In the genomic region with DNA sequence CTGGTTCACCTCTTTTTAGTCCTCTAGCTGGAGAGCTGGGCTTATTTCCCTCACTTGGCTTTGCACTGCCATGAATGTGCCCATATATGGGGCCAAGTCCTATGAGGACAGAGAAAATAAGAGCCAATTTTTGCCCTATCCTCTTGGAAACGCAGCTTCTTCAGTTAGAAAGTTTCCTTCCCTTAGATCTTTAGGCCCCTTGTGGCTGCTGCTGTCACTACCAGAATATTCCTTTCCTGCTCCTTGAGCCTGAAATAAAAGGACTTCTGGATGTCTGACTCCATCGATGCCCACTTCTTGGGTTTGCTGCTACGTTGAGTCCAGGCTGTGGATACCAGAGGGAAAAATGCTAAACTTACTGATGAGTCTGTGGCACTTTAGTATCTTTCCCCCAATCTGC, we compare ENCODE assay signal across 22 cellular contexts.
"Had no signal": no experiment of that assay in that cellular context is flagged by ENCODE, and none has a peak within 500 bp of the region (broad histone marks: within the 10 kb centered on the region; RNA-seq: fewer than 3 reads in every experiment).

No MANE protein-coding gene starts in this region.

- H3K4me3 ChIP-seq: coronary artery, esophagus squamous epithelium, gastroesophageal sphincter, heart left ventricle, lower lobe of right lung, prostate gland, right atrium auricular region, upper lobe of right lung had no signal

- DNase-seq: activated CD4-positive, alpha-beta memory T cell treated with anti-CD3 and anti-CD28 coated beads, Interleukin-2, amount 10 ng/mL, durations not matched to agents 7 days and 5 days; activated CD4-positive, alpha-beta T cell treated with anti-CD3 and anti-CD28 coated beads, Interleukin-2, amount 10 ng/mL, durations not matched to agents 24 days and 14 days; activated effector memory CD4-positive, alpha-beta T cell treated with Interleukin-2 at 50 U/mL for 16 hours; activated naive CD4-positive, alpha-beta T cell treated with anti-CD3 and anti-CD28 coated beads for 36 hours; activated naive CD8-positive, alpha-beta T cell treated with anti-CD3 and anti-CD28 coated beads, Interleukin-2, amount 10 ng/mL, durations not matched to agents 7 days and 5 days; activated T-cell treated with anti-CD3 and anti-CD28 coated beads, Interleukin-2, amount 50 U/mL, for 72 hours; cerebellar nuclear complex; esophagus squamous epithelium; heart left ventricle; kidney; lower lobe of right lung; naive thymus-derived CD4-positive, alpha-beta T cell; stimulated activated CD4-positive, alpha-beta T cell treated with anti-CD3 and anti-CD28 coated beads, Interleukin-4, amount 100 ng/mL, for 4 hours; stimulated activated naive CD8-positive, alpha-beta T cell treated with anti-CD3 and anti-CD28 coated beads, Interleukin-15, Interleukin-2, amounts not matched to agents 100 U/mL and 50 U/mL, for 24 hours; T1000; upper lobe of right lung had no signal

- H3K27me3 Mint-ChIP-seq: activated CD4-positive, alpha-beta memory T cell treated with anti-CD3 and anti-CD28 coated beads, Interleukin-2, amount 10 ng/mL, durations not matched to agents 7 days and 5 days; activated CD4-positive, alpha-beta T cell treated with anti-CD3 and anti-CD28 coated beads, Interleukin-2, amount 10 ng/mL, durations not matched to agents 24 days and 14 days; activated naive CD8-positive, alpha-beta T cell treated with anti-CD3 and anti-CD28 coated beads, Interleukin-2, amount 10 ng/mL, durations not matched to agents 7 days and 5 days had no signal

- H3K9me3 ChIP-seq: esophagus squamous epithelium, gastroesophageal sphincter, heart left ventricle, lower lobe of right lung, prostate gland, right atrium auricular region, upper lobe of right lung had no signal

- H3K36me3 ChIP-seq: esophagus squamous epithelium, gastroesophageal sphincter, heart left ventricle, lower lobe of right lung, prostate gland, right atrium auricular region, upper lobe of right lung had no signal

- H3K27ac ChIP-seq: coronary artery, esophagus squamous epithelium, gastroesophageal sphincter, heart left ventricle, lower lobe of right lung, prostate gland, right atrium auricular region, upper lobe of right lung had no signal

- H3K4me3 Mint-ChIP-seq: activated CD4-positive, alpha-beta memory T cell treated with anti-CD3 and anti-CD28 coated beads, Interleukin-2, amount 10 ng/mL, durations not matched to agents 7 days and 5 days; activated CD4-positive, alpha-beta T cell treated with anti-CD3 and anti-CD28 coated beads, Interleukin-2, amount 10 ng/mL, durations not matched to agents 24 days and 14 days; activated naive CD4-positive, alpha-beta T cell treated with anti-CD3 and anti-CD28 coated beads for 36 hours; activated naive CD8-positive, alpha-beta T cell treated with anti-CD3 and anti-CD28 coated beads, Interleukin-2, amount 10 ng/mL, durations not matched to agents 7 days and 5 days; activated T-cell treated with anti-CD3 and anti-CD28 coated beads, Interleukin-2, amount 50 U/mL, for 72 hours; naive thymus-derived CD4-positive, alpha-beta T cell had no signal

- H3K9me3 Mint-ChIP-seq: activated CD4-positive, alpha-beta memory T cell treated with anti-CD3 and anti-CD28 coated beads, Interleukin-2, amount 10 ng/mL, durations not matched to agents 7 days and 5 days; activated CD4-positive, alpha-beta T cell treated with anti-CD3 and anti-CD28 coated beads, Interleukin-2, amount 10 ng/mL, durations not matched to agents 24 days and 14 days; activated naive CD8-positive, alpha-beta T cell treated with anti-CD3 and anti-CD28 coated beads, Interleukin-2, amount 10 ng/mL, durations not matched to agents 7 days and 5 days had no signal

- H3K27ac Mint-ChIP-seq: activated CD4-positive, alpha-beta memory T cell treated with anti-CD3 and anti-CD28 coated beads, Interleukin-2, amount 10 ng/mL, durations not matched to agents 7 days and 5 days; activated CD4-positive, alpha-beta T cell treated with anti-CD3 and anti-CD28 coated beads, Interleukin-2, amount 10 ng/mL, durations not matched to agents 24 days and 14 days; activated naive CD4-positive, alpha-beta T cell treated with anti-CD3 and anti-CD28 coated beads for 36 hours; activated naive CD8-positive, alpha-beta T cell treated with anti-CD3 and anti-CD28 coated beads, Interleukin-2, amount 10 ng/mL, durations not matched to agents 7 days and 5 days; activated T-cell treated with anti-CD3 and anti-CD28 coated beads, Interleukin-2, amount 50 U/mL, for 72 hours; naive thymus-derived CD4-positive, alpha-beta T cell had no signal

- H3K4me1 Mint-ChIP-seq: activated CD4-positive, alpha-beta memory T cell treated with anti-CD3 and anti-CD28 coated beads, Interleukin-2, amount 10 ng/mL, durations not matched to agents 7 days and 5 days; activated CD4-positive, alpha-beta T cell treated with anti-CD3 and anti-CD28 coated beads, Interleukin-2, amount 10 ng/mL, durations not matched to agents 24 days and 14 days; activated naive CD8-positive, alpha-beta T cell treated with anti-CD3 and anti-CD28 coated beads, Interleukin-2, amount 10 ng/mL, durations not matched to agents 7 days and 5 days; naive thymus-derived CD4-positive, alpha-beta T cell had no signal

- H3K4me1 ChIP-seq: esophagus squamous epithelium, gastroesophageal sphincter, heart left ventricle, lower lobe of right lung, prostate gland, right atrium auricular region, upper lobe of right lung had no signal

- ATAC-seq: activated CD4-positive, CD25-positive, alpha-beta regulatory T cell treated with anti-CD3 and anti-CD28 coated beads, Interleukin-2, amount 50 U/mL, for 24 hours; activated T-cell treated with anti-CD3 and anti-CD28 coated beads, Interleukin-2, amount 50 U/mL, for 72 hours; gastroesophageal sphincter; heart left ventricle; left lobe of liver; lower lobe of right lung; naive thymus-derived CD4-positive, alpha-beta T cell; stimulated activated naive CD8-positive, alpha-beta T cell treated with anti-CD3 and anti-CD28 coated beads, Interleukin-15, Interleukin-2, amounts not matched to agents 100 U/mL and 50 U/mL, for 24 hours; upper lobe of right lung had no signal

- H3K36me3 Mint-ChIP-seq: activated naive CD8-positive, alpha-beta T cell treated with anti-CD3 and anti-CD28 coated beads, Interleukin-2, amount 10 ng/mL, durations not matched to agents 7 days and 5 days; naive thymus-derived CD4-positive, alpha-beta T cell had no signal

- H3K27me3 ChIP-seq: right atrium auricular region, upper lobe of right lung had no signal
